1 cellular context compared by ENCODE assay signal in genomic region chr6:151447237-151447636, GRCh38.
TF ChIP-seq lines count a peak whose summit lies in the region.

No MANE protein-coding gene starts in this region.

TF ChIP-seq in HepG2, 621 proteins besides CTCF, POLR2A, EP300 and RAD21:
- peak; percentile 94 for TF ChIP-seq ZNF629 (CRISPR knock-in tag; conservative IDR thresholded peaks at IDR 0.05)
- TF ChIP-seq ZNF205 (CRISPR knock-in tag; IDR thresholded peaks at IDR 0.05) = peak; percentile 75; the same call in 1 of the 2 replicates
- 0 out of 2 replicates have a peak, but pooled peaks have one; percentile 21 for TF ChIP-seq ZMYM3 (CRISPR knock-in tag; IDR thresholded peaks at IDR 0.05)
- no peak for TF ChIP-seq TAF1 (CRISPR knock-in tag; IDR thresholded peaks at IDR 0.05)
- no peak for TF ChIP-seq HMGXB3 (CRISPR knock-in tag; IDR thresholded peaks at IDR 0.05; ENCODE audit: borderline replicate concordance)
- TF ChIP-seq RBFOX2 (IDR thresholded peaks at IDR 0.05; ENCODE audit: low read depth, low read length) = peak; percentile 57; the same call in 1 of the 2 replicates
TF ChIP-seq in HepG2: peak in this region for 4.
